ENCODE assay signal across 9 cellular contexts in genomic region chr7:44749992-44750391, GRCh38. TPM values are rescaled to one million over a fixed set of nuclear protein-coding genes. Genes with fewer than 3 reads are reported as not detected.
A peak's percentile ranks its signal among the peaks of the same experiment; 100 is the strongest.
DNase-seq lines count a peak whose midpoint lies in the region; ATAC-seq and TF ChIP-seq lines count a peak whose summit lies in the region.
"Had no signal": no experiment of that assay in that cellular context is flagged by ENCODE, and none has a peak within 500 bp of the region (broad histone marks: within the 10 kb centered on the region; RNA-seq: fewer than 3 reads in every experiment).

No MANE protein-coding gene starts in this region.

- peak overlapping the region; percentile 88 to 89 for H3K9ac ChIP-seq in duodenal mucosa (ENCODE audit: low read depth in 1 of 2, low read length in 2 of 2)

- peaks cover 46% of the 10 kb centered on the region for H3K4me1 Mint-ChIP-seq in CD4-positive, alpha-beta T cell (ENCODE audit: low read depth)

- CTCF ChIA-PET in CD4-positive, alpha-beta T cell (lab: Charles Lee): interaction anchor here (0.9 to 1.6 kb wide), 4 partner anchors 13 to 362 kb away, joined by 3 to 5 read pairs (median 4); partner anchors contain the start of gene TBRG4

- peak overlapping the region; percentile 86 for H3K27ac Mint-ChIP-seq in CD4-positive, alpha-beta T cell

- no peak overlapping the region for H2AFZ ChIP-seq in osteoblast (ENCODE audit: low read length)

- no peaks in the 10 kb centered on the region for H3K27me3 ChIP-seq in CD4-positive, alpha-beta T cell (ENCODE audit: control insufficient read depth, insufficient read depth, low read length)
- H3K27me3 ChIP-seq in duodenal mucosa (ENCODE audit: control insufficient read depth in 1 of 2, insufficient read depth in 2 of 2, low read length in 2 of 2) (no peaks in the 10 kb centered on the region), osteoblast (ENCODE audit: insufficient read depth, low read length) (no peaks in the 10 kb centered on the region)

- DNase-seq in CD4-positive, alpha-beta T cell: no peak
- DNase-seq in NAMALWA (ENCODE audit: low spot score) (peak; percentile 26), osteoblast (ENCODE audit: insufficient read length, low spot score, missing footprints) (no peak), NCI-H2171 treated with DMSO at 0.1 percent for 48 hours (lab: John Stamatoyannopoulos, UW) (no peak), omental fat pad (ENCODE audit: low spot score) (no peak), medulla oblongata (ENCODE audit: extremely low spot score) (no peak), Right ventricle myocardium superior (no peak)
- DNase-seq: small intestine had no signal

- no peaks in the 10 kb centered on the region for H3K9me3 Mint-ChIP-seq in CD4-positive, alpha-beta T cell

- H3K4me2 ChIP-seq in osteoblast (ENCODE audit: insufficient read depth, low read length): peak overlapping the region; percentile 94

- H3K27ac ChIP-seq in CD4-positive, alpha-beta T cell (ENCODE audit: low read depth, low read length): peak overlapping the region; percentile 68
- H3K27ac ChIP-seq in duodenal mucosa (ENCODE audit: low read depth, low read length): no peak overlapping the region
- H3K27ac ChIP-seq in osteoblast (ENCODE audit: low read depth, low read length): no peak overlapping the region

- H3K4me1 ChIP-seq in duodenal mucosa (ENCODE audit: control insufficient read depth in 1 of 2, insufficient read depth in 2 of 2, low read length in 2 of 2): peaks cover 31% of the 10 kb centered on the region in 2 donors
- peaks cover 10% of the 10 kb centered on the region for H3K4me1 ChIP-seq in osteoblast (ENCODE audit: insufficient read depth, low read length)

- no peaks in the 10 kb centered on the region for H3K9me3 ChIP-seq in CD4-positive, alpha-beta T cell (ENCODE audit: control insufficient read depth, low read length)
- H3K9me3 ChIP-seq in duodenal mucosa (ENCODE audit: control insufficient read depth in 1 of 2, low read length in 2 of 2): no peaks in the 10 kb centered on the region
- H3K9me3 ChIP-seq in osteoblast (ENCODE audit: low read depth, low read length): no peaks in the 10 kb centered on the region

- ATAC-seq in CD4-positive, alpha-beta T cell (ENCODE audit: poor library complexity): no peak
- ATAC-seq in omental fat pad (ENCODE audit: low FRiP score) (no peak), Right ventricle myocardium superior (ENCODE audit: poor library complexity) (no peak)

- H3K36me3 Mint-ChIP-seq in CD4-positive, alpha-beta T cell (ENCODE audit: low read depth): peaks cover 10% of the 10 kb centered on the region

- H3K79me2 ChIP-seq in osteoblast (ENCODE audit: insufficient read depth, low read length): peaks cover 60% of the 10 kb centered on the region

- no peak for TF ChIP-seq CTCF in CD4-positive, alpha-beta T cell (IDR thresholded peaks at IDR 0.05)
- no peak for TF ChIP-seq CTCF in osteoblast (IDR thresholded peaks at IDR 0.05; ENCODE audit: extremely low read depth, low read depth, low read length)
- TF ChIP-seq CTCF in omental fat pad (IDR thresholded peaks at IDR 0.05): no peak

- intact Hi-C loops in CD4-positive, alpha-beta T cell (cut with DNase I, micrococcal nuclease): loop anchor here (2.0 to 10.0 kb wide), 8 partner anchors 47 to 667 kb away; partner anchors contain the start of genes NUDCD3 (in 1 of the 2), OGDH (in 1 of the 2), POLM (in 1 of the 2) and PPIA (in 1 of the 2)
- intact Hi-C loops in Right ventricle myocardium superior (cut with DNase I): loop anchor here (5.0 to 10.0 kb wide), 2 partner anchors 42 to 145 kb away; partner anchors contain the start of gene OGDH

- H4K20me1 ChIP-seq in osteoblast (ENCODE audit: insufficient read depth, low read length): peaks cover 36% of the 10 kb centered on the region

- peak overlapping the region; percentile 58 to 85 for H3K4me3 ChIP-seq in duodenal mucosa (ENCODE audit: low read depth in 1 of 2, low read length in 2 of 2)
- H3K4me3 ChIP-seq in osteoblast (ENCODE audit: insufficient read depth, low read length): peak overlapping the region; percentile 83

- H3K36me3 ChIP-seq in duodenal mucosa (ENCODE audit: control insufficient read depth in 1 of 2, insufficient read depth in 2 of 2, low read length in 2 of 2) (no peaks in the 10 kb centered on the region), osteoblast (ENCODE audit: insufficient read depth, low read length) (no peaks in the 10 kb centered on the region)

- peak overlapping the region; percentile 84 for H3K4me3 Mint-ChIP-seq in CD4-positive, alpha-beta T cell

- POLR2A ChIA-PET in CD4-positive, alpha-beta T cell (lab: Charles Lee): interaction anchor here (0.5 to 3.3 kb wide), 14 partner anchors 18 to 258 kb away, joined by 3 to 32 read pairs (median 4); partner anchors contain the start of genes H2AZ2, OGDH, PPIA and PURB

- no peaks in the 10 kb centered on the region for H3K27me3 Mint-ChIP-seq in CD4-positive, alpha-beta T cell

RNA-seq across cellular contexts. Expression of gene ZMIZ2, which starts 1.3 kb away (rescaled TPM):
- total RNA-seq in CD4-positive, alpha-beta T cell: 10 to 100 TPM; 81.5 to 82.0 TPM
- total RNA-seq in osteoblast (18.8 and 19.4 TPM in 2 replicates), omental fat pad (10 to 100 TPM; 13.5 to 26.3 (median 15.3) TPM), Right ventricle myocardium superior (54.1 TPM)

RNA-seq across cellular contexts. Expression of gene PPIA, which starts 46.5 kb away (rescaled TPM):
- total RNA-seq in CD4-positive, alpha-beta T cell: 100 to 1,000 TPM; 410 to 423 TPM
- total RNA-seq in osteoblast (1,505 and 1,612 TPM in 2 replicates), omental fat pad (1,000 to 10,000 TPM; 1,060 to 1,801 (median 1,521) TPM), Right ventricle myocardium superior (471 TPM)
